In genomic region chr19:37077929-37078716, GRCh38 we compare ENCODE assay signal across 8 cellular contexts. TPM values are rescaled to one million over a fixed set of nuclear protein-coding genes. Genes with fewer than 3 reads are reported as not detected.
A peak's percentile ranks its signal among the peaks of the same experiment; 100 is the strongest.
DNase-seq lines count a peak whose midpoint lies in the region; ATAC-seq and TF ChIP-seq lines count a peak whose summit lies in the region.

TSS of gene ZNF420 (plus strand) at chr19:37078433. CDS start at chr19:37089119, 10,686 bp downstream.

- peak within 1 kb of the TSS; percentile 85 for H3K9ac ChIP-seq in mucosa of stomach (ENCODE audit: low read length)

- H3K4me1 Mint-ChIP-seq in activated T-cell treated with anti-CD3 and anti-CD28 coated beads, Interleukin-2, amount 50 U/mL, for 4 hours (ENCODE audit: low read depth): peaks cover 29% of the 10 kb centered on the region

- no peaks in the 10 kb centered on the region for H3K36me3 ChIP-seq in mucosa of stomach (ENCODE audit: control insufficient read depth, insufficient read depth, low read length)

- H3K9me3 ChIP-seq in mucosa of stomach (ENCODE audit: control insufficient read depth, low read length): no peaks in the 10 kb centered on the region

- H3K27me3 Mint-ChIP-seq in activated T-cell treated with anti-CD3 and anti-CD28 coated beads, Interleukin-2, amount 50 U/mL, for 4 hours (ENCODE audit: low read depth): no peaks in the 10 kb centered on the region

- H3K9me3 Mint-ChIP-seq in activated T-cell treated with anti-CD3 and anti-CD28 coated beads, Interleukin-2, amount 50 U/mL, for 4 hours: peaks cover 18% of the 10 kb centered on the region

- no peaks in the 10 kb centered on the region for H3K27me3 ChIP-seq in mucosa of stomach (ENCODE audit: control insufficient read depth, insufficient read depth, low read length)

- peak; percentile 39 for DNase-seq in DMS153 treated with DMSO at 0.1 percent for 48 hours (lab: John Stamatoyannopoulos, UW; ENCODE audit: unreplicated experiment)
- DNase-seq in KBM-7: peak; percentile 97
- peak; percentile 81 for DNase-seq in activated T-cell treated with anti-CD3 and anti-CD28 coated beads, Interleukin-2, amount 50 U/mL, for 4 hours
- DNase-seq in stimulated activated CD8-positive, alpha-beta memory T cell treated with anti-CD3 and anti-CD28 coated beads, Interleukin-4, amount 100 ng/mL, for 48 hours: peak; percentile 89

- ATAC-seq in GM21619 (IDR thresholded peaks at IDR 0.05; ENCODE audit: unreplicated experiment): peak; percentile 97
- ATAC-seq in activated T-cell treated with anti-CD3 and anti-CD28 coated beads, Interleukin-2, amount 50 U/mL, for 4 hours: peak; percentile 94 to 95
- peak; percentile 99 for ATAC-seq in esophagus mucosa

- peak within 1 kb of the TSS; percentile 86 for H3K4me3 ChIP-seq in mucosa of stomach (ENCODE audit: low read length)

- peaks cover 32% of the 10 kb centered on the region for H3K36me3 Mint-ChIP-seq in activated T-cell treated with anti-CD3 and anti-CD28 coated beads, Interleukin-2, amount 50 U/mL, for 4 hours (ENCODE audit: insufficient read depth)

- in situ Hi-C loops in KBM-7 (cut with MboI; ENCODE audit: low pct_unique_long_range_greater_than_20kb, low sequenced_read_pairs): no loop called here

- H3K4me3 Mint-ChIP-seq in activated T-cell treated with anti-CD3 and anti-CD28 coated beads, Interleukin-2, amount 50 U/mL, for 4 hours: peak within 1 kb of the TSS; percentile 93

- H3K4me1 ChIP-seq in mucosa of stomach (ENCODE audit: control insufficient read depth, insufficient read depth, low read length): no peaks in the 10 kb centered on the region

TF ChIP-seq in PFSK-1, 5 proteins besides CTCF, POLR2A, EP300 and RAD21:
- TF ChIP-seq FOXP2 (optimal IDR thresholded peaks at IDR 0.05; ENCODE audit: borderline replicate concordance, extremely low read depth, extremely low read length, insufficient read depth) (no peak), TAF1 (IDR thresholded peaks at IDR 0.05; ENCODE audit: borderline replicate concordance, insufficient read depth, low read length) (peak; percentile 77; the same call in 1 of the 2 replicates), SIN3A (IDR thresholded peaks at IDR 0.05; ENCODE audit: borderline replicate concordance, insufficient read depth, low read length) (0 out of 2 replicates have a peak, but pooled peaks have one; percentile 58), REST (IDR thresholded peaks at IDR 0.05; ENCODE audit: insufficient read depth in 1 of 2, low read depth in 2 of 2, low read length in 2 of 2) (0 out of 4 replicates have a peak, but pooled peaks of 1 of the 2 experiments have one; percentile 13), POLR2AphosphoS5 (IDR thresholded peaks at IDR 0.05; ENCODE audit: low read depth, low read length) (peak; percentile 68)

RNA-seq across cellular contexts. Expression of gene ZNF420, which starts in this region (rescaled TPM):
- polyA plus RNA-seq in PFSK-1 (2012; ENCODE audit: insufficient read length, low read depth): 3.2 TPM
- total RNA-seq in activated T-cell treated with anti-CD3 and anti-CD28 coated beads, Interleukin-2, amount 50 U/mL, for 4 hours: 10 to 100 TPM; 10.5 to 14.2 (median 12.5) TPM
- total RNA-seq in esophagus mucosa: 4.2 TPM

Comparison
In these comparisons a context has a peak if more than half of its experiments do, and no peak if none do; other contexts are left out.
1. Peak in every context shown above with its lines: DNase-seq, ATAC-seq and H3K4me3 ChIP-seq.
2. DNase-seq: peak in every context shown above with its lines; median percentile 97 in KBM-7; 89 in stimulated activated CD8-positive, alpha-beta memory T cell treated with anti-CD3 and anti-CD28 coated beads, Interleukin-4, amount 100 ng/mL, for 48 hours; 81 in activated T-cell treated with anti-CD3 and anti-CD28 coated beads, Interleukin-2, amount 50 U/mL, for 4 hours; 39 in DMS153 treated with DMSO at 0.1 percent for 48 hours.